In the genomic region with DNA sequence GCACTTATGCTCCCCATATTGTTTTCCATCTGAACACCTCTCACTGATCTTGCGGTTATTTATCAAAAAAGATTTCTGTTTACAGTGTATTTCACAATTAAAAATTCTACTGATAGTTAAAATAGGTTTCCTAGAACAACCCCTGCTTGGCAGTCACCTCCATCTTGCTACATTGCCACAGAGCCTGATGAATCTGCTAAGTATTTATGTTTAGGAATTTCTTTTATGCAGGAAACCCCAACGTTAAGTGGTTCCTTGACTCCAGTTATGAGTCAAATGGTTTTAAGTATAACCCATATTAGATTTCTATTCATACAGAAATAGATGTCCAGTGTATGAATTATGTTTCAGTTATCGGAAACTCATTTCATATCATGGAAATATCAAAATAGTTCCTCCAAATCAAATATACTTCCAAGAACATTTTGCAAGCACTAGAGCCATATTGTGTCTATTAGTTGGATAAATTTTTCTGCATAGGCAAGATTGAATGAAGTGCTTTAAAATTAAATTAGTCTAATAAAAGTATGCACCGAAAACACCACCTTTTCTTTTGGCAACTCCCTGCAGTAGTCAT, we compare ENCODE assay signal across 1 cellular context.
TF ChIP-seq lines count a peak whose summit lies in the region.

No MANE protein-coding gene starts in this region.

TF ChIP-seq in GM12878, 131 proteins besides CTCF, POLR2A, EP300 and RAD21 (continued from another document):
- TF ChIP-seq, protein P1, sequence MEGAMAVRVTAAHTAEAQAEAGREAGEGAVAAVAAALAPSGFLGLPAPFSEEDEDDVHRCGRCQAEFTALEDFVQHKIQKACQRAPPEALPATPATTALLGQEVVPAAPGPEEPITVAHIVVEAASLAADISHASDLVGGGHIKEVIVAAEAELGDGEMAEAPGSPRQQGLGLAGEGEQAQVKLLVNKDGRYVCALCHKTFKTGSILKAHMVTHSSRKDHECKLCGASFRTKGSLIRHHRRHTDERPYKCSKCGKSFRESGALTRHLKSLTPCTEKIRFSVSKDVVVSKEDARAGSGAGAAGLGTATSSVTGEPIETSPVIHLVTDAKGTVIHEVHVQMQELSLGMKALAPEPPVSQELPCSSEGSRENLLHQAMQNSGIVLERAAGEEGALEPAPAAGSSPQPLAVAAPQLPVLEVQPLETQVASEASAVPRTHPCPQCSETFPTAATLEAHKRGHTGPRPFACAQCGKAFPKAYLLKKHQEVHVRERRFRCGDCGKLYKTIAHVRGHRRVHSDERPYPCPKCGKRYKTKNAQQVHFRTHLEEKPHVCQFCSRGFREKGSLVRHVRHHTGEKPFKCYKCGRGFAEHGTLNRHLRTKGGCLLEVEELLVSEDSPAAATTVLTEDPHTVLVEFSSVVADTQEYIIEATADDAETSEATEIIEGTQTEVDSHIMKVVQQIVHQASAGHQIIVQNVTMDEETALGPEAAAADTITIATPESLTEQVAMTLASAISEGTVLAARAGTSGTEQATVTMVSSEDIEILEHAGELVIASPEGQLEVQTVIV (IDR thresholded peaks at IDR 0.05; ENCODE audit: borderline replicate concordance, partially characterized antibody), result no peak
- TF ChIP-seq TARDBP (IDR thresholded peaks at IDR 0.05; ENCODE audit: borderline replicate concordance) (no peak), NFIC (IDR thresholded peaks at IDR 0.05; ENCODE audit: low read depth, low read length) (0 out of 2 replicates have a peak, but pooled peaks have one; percentile 20), SMAD1 (IDR thresholded peaks at IDR 0.05; ENCODE audit: low read depth, partially characterized antibody) (no peak)
- TF ChIP-seq, protein P2, sequence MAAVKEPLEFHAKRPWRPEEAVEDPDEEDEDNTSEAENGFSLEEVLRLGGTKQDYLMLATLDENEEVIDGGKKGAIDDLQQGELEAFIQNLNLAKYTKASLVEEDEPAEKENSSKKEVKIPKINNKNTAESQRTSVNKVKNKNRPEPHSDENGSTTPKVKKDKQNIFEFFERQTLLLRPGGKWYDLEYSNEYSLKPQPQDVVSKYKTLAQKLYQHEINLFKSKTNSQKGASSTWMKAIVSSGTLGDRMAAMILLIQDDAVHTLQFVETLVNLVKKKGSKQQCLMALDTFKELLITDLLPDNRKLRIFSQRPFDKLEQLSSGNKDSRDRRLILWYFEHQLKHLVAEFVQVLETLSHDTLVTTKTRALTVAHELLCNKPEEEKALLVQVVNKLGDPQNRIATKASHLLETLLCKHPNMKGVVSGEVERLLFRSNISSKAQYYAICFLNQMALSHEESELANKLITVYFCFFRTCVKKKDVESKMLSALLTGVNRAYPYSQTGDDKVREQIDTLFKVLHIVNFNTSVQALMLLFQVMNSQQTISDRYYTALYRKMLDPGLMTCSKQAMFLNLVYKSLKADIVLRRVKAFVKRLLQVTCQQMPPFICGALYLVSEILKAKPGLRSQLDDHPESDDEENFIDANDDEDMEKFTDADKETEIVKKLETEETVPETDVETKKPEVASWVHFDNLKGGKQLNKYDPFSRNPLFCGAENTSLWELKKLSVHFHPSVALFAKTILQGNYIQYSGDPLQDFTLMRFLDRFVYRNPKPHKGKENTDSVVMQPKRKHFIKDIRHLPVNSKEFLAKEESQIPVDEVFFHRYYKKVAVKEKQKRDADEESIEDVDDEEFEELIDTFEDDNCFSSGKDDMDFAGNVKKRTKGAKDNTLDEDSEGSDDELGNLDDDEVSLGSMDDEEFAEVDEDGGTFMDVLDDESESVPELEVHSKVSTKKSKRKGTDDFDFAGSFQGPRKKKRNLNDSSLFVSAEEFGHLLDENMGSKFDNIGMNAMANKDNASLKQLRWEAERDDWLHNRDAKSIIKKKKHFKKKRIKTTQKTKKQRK (IDR thresholded peaks at IDR 0.05; ENCODE audit: low read depth, low read length), result no peak
